ENCODE assay signal across 23 cellular contexts in the genomic region with DNA sequence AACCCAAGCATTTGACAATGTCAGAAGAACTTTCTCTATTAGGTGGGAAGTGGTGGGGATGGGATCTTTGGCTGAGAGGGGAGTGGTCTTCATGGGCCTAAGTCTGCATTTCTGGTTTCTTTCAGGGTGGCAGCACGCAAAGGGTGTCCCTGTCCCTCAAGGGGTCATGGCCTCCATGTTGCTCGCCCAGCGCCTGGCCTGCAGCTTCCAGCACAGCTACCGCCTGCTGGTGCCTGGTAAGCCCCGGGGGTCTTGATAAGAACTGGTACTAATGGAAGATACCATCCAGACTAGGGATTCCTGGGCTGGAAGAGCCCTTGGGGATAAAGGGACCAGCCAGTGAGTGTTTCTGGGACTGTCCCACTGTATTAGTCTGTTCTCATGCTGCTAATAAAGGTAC.
"Had no signal": no experiment of that assay in that cellular context is flagged by ENCODE, and none has a peak within 500 bp of the region (broad histone marks: within the 10 kb centered on the region; RNA-seq: fewer than 3 reads in every experiment).

No MANE protein-coding gene starts in this region.

- H3K9ac ChIP-seq: parathyroid adenoma had no signal

- H3K4me3 ChIP-seq: dorsolateral prefrontal cortex, gastrocnemius medialis, heart right ventricle, left ventricle myocardium inferior, lung, thoracic aorta, transverse colon, vagina had no signal

- H3K4me3 Mint-ChIP-seq: memory B cell; natural killer cell; stimulated activated naive B cell treated with anti-CD40 and anti-IgM and Interleukin-4, amounts not matched to agents 10 μg/mL and 1 μg/mL and 100 μg/mL, for 72 hours; stimulated activated naive CD8-positive, alpha-beta T cell treated with anti-CD3 and anti-CD28 coated beads, Interleukin-15, Interleukin-2, amounts not matched to agents 100 ng/mL and 50 ng/mL, for 24 hours had no signal

- H3K79me2 ChIP-seq: parathyroid adenoma had no signal

- DNase-seq: dorsolateral prefrontal cortex; effector CD4-positive, alpha-beta T cell; foreskin fibroblast; gastrocnemius medialis; heart right ventricle; hippocampal formation; kidney glomerular epithelial cell; left colon; left ventricle myocardium inferior; natural killer cell; stimulated activated CD4-positive, alpha-beta T cell treated with anti-CD3 and anti-CD28 coated beads, Interleukin-4, amount 100 ng/mL, for 4 hours; stimulated activated naive B cell treated with anti-CD40 and anti-IgM and Interleukin-4, amounts not matched to agents 10 μg/mL and 1 μg/mL and 100 μg/mL, for 72 hours; transverse colon had no signal

- H3K27me3 Mint-ChIP-seq: memory B cell; progenitor cell of endocrine pancreas; stimulated activated naive B cell treated with anti-CD40 and anti-IgM and Interleukin-4, amounts not matched to agents 10 μg/mL and 1 μg/mL and 100 μg/mL, for 72 hours; stimulated activated naive CD8-positive, alpha-beta T cell treated with anti-CD3 and anti-CD28 coated beads, Interleukin-15, Interleukin-2, amounts not matched to agents 100 ng/mL and 50 ng/mL, for 24 hours had no signal

- H3K27me3 ChIP-seq: dorsolateral prefrontal cortex, gastrocnemius medialis, heart right ventricle, transverse colon, vagina had no signal

- H3K4me1 ChIP-seq: gastrocnemius medialis, parathyroid adenoma, vagina had no signal

- H2AFZ ChIP-seq: parathyroid adenoma had no signal

- H3K27ac Mint-ChIP-seq: memory B cell; natural killer cell; progenitor cell of endocrine pancreas; stimulated activated naive B cell treated with anti-CD40 and anti-IgM and Interleukin-4, amounts not matched to agents 10 μg/mL and 1 μg/mL and 100 μg/mL, for 72 hours; stimulated activated naive CD8-positive, alpha-beta T cell treated with anti-CD3 and anti-CD28 coated beads, Interleukin-15, Interleukin-2, amounts not matched to agents 100 ng/mL and 50 ng/mL, for 24 hours had no signal

- H3K36me3 ChIP-seq: gastrocnemius medialis, heart right ventricle, left ventricle myocardium inferior, thoracic aorta, transverse colon, vagina had no signal

- H3K9me3 ChIP-seq: gastrocnemius medialis, left ventricle myocardium inferior, thoracic aorta, transverse colon, vagina had no signal

- ATAC-seq: esophagus mucosa; gastrocnemius medialis; heart right ventricle; left colon; natural killer cell; sciatic nerve; stimulated activated naive B cell treated with anti-CD40 and anti-IgM and Interleukin-4, amounts not matched to agents 10 μg/mL and 1 μg/mL and 100 μg/mL, for 72 hours had no signal

- H3K9me3 Mint-ChIP-seq: memory B cell; stimulated activated naive CD8-positive, alpha-beta T cell treated with anti-CD3 and anti-CD28 coated beads, Interleukin-15, Interleukin-2, amounts not matched to agents 100 ng/mL and 50 ng/mL, for 24 hours had no signal

- H3K27ac ChIP-seq: dorsolateral prefrontal cortex, epithelial cell of prostate, gastrocnemius medialis, heart right ventricle, left ventricle myocardium inferior, parathyroid adenoma, thoracic aorta, transverse colon, vagina had no signal

- H3K36me3 Mint-ChIP-seq: natural killer cell had no signal
